8 cellular contexts compared by ENCODE assay signal in genomic region chr18:47050468-47050867, GRCh38. TPM values are rescaled to one million over a fixed set of nuclear protein-coding genes. Genes with fewer than 3 reads are reported as not detected.
DNase-seq lines count a peak whose midpoint lies in the region; ATAC-seq and TF ChIP-seq lines count a peak whose summit lies in the region.

No MANE protein-coding gene starts in this region.

- no peaks in the 10 kb centered on the region for H3K36me3 ChIP-seq in HAP-1 (replicated peaks)
- no peaks in the 10 kb centered on the region for H3K36me3 ChIP-seq in esophagus muscularis mucosa
- H3K36me3 ChIP-seq in trophoblast cell (ENCODE audit: control insufficient read depth in 1 of 2, insufficient read depth in 2 of 2, low read length in 2 of 2) = no peaks in the 10 kb centered on the region

- TF ChIP-seq EP300 in esophagus muscularis mucosa (IDR thresholded peaks at IDR 0.05) = no peak

- in situ Hi-C loops in HAP-1 (cut with MboI; ENCODE audit: low sequenced_read_pairs) = no loop called here

- no peak overlapping the region for H3K18ac ChIP-seq in trophoblast cell (ENCODE audit: low read length)

- no peak for TF ChIP-seq POLR2A in esophagus muscularis mucosa (IDR thresholded peaks at IDR 0.05; ENCODE audit: low read depth)

- TF ChIP-seq CTCF in RWPE1 (conservative IDR thresholded peaks at IDR 0.05; ENCODE audit: low read depth) (peak; percentile 79), esophagus muscularis mucosa (IDR thresholded peaks at IDR 0.05) (peak; percentile 46 to 68 (median 47))

- H2AK5ac ChIP-seq in trophoblast cell (ENCODE audit: low read length) = no peak overlapping the region

- no peak overlapping the region for H3K27ac ChIP-seq in RWPE1
- H3K27ac ChIP-seq in esophagus muscularis mucosa (replicated peaks in 1 of 4) = no peak overlapping the region
- H3K27ac ChIP-seq in trophoblast cell (ENCODE audit: low read depth, low read length) = no peak overlapping the region

- H4K12ac ChIP-seq in trophoblast cell (ENCODE audit: low read depth, low read length) = no peak overlapping the region

- H3K9ac ChIP-seq in trophoblast cell (ENCODE audit: low read length) = no peak overlapping the region

- no peaks in the 10 kb centered on the region for H3K9me3 ChIP-seq in HAP-1
- H3K9me3 ChIP-seq in esophagus muscularis mucosa = no peaks in the 10 kb centered on the region
- no peaks in the 10 kb centered on the region for H3K9me3 ChIP-seq in trophoblast cell (ENCODE audit: insufficient read depth, low read depth, low read length)

- no peaks in the 10 kb centered on the region for H3K27me3 ChIP-seq in HAP-1 (ENCODE audit: low read depth)
- no peaks in the 10 kb centered on the region for H3K27me3 ChIP-seq in esophagus muscularis mucosa
- no peaks in the 10 kb centered on the region for H3K27me3 ChIP-seq in trophoblast cell (ENCODE audit: insufficient read depth, low read length)

- no peaks in the 10 kb centered on the region for H3K79me1 ChIP-seq in trophoblast cell (ENCODE audit: low read length)

- POLR2A ChIA-PET in RWPE1 (lab: Yijun Ruan, JAX; ENCODE audit: low non-redundant PET) = no interaction called here

- no peaks in the 10 kb centered on the region for H3K79me2 ChIP-seq in trophoblast cell (ENCODE audit: control insufficient read depth, insufficient read depth, low read length, poor library complexity)

- no peak overlapping the region for H2BK5ac ChIP-seq in trophoblast cell (ENCODE audit: low read depth, low read length, poor library complexity)

- no peak for ATAC-seq in HG02798 (IDR thresholded peaks at IDR 0.05; ENCODE audit: poor library complexity, unreplicated experiment)
- no peak for ATAC-seq in GM21737 (IDR thresholded peaks at IDR 0.05; ENCODE audit: unreplicated experiment)

- H3K4me1 ChIP-seq in HAP-1 (peaks cover 4% of the 10 kb centered on the region; the same call in 1 of the 2 replicates), esophagus muscularis mucosa (no peaks in the 10 kb centered on the region), trophoblast cell (ENCODE audit: control insufficient read depth in 1 of 2, insufficient read depth in 2 of 2, low read length in 2 of 2) (no peaks in the 10 kb centered on the region)

- 32% methylated on average over 7 of the region's 7 CpGs for WGBS in esophagus muscularis mucosa
- WGBS in trophoblast cell (ENCODE audit: extremely low coverage, insufficient coverage, insufficient read length) = no CpG with 5 or more reads among the region's 7 CpGs

- no peak overlapping the region for H3K4me2 ChIP-seq in trophoblast cell (ENCODE audit: low read length)

- H3K4me3 ChIP-seq in HAP-1 = no peak overlapping the region
- H3K4me3 ChIP-seq in esophagus muscularis mucosa = no peak overlapping the region
- H3K4me3 ChIP-seq in trophoblast cell (ENCODE audit: low read depth, low read length) = no peak overlapping the region

- intact Hi-C loops in esophagus muscularis mucosa (cut with DNase I) = loop anchor here (5.0 kb wide), 1 partner anchor 697 kb away; no protein-coding TSS in a partner anchor

- H4K8ac ChIP-seq in trophoblast cell (ENCODE audit: low read depth, low read length) = no peak overlapping the region

- H3K4ac ChIP-seq in trophoblast cell (ENCODE audit: low read depth, low read length) = no peak overlapping the region

- no peak overlapping the region for H2BK120ac ChIP-seq in trophoblast cell (ENCODE audit: insufficient read depth, low read length, poor library complexity)

- no peak overlapping the region for H3K23ac ChIP-seq in trophoblast cell (ENCODE audit: low read length)

- DNase-seq in DMS 273 (lab: John Stamatoyannopoulos, UW; ENCODE audit: unreplicated experiment) (peak; percentile 54), DMS 273 treated with DMSO at 0.1 percent for 48 hours (lab: John Stamatoyannopoulos, UW) (no peak), HAP-1 (ENCODE audit: low spot score in 2 of 2) (peak; percentile 50 to 57), RWPE1 (ENCODE audit: low spot score) (peak; percentile 11), esophagus muscularis mucosa (ENCODE audit: extremely low spot score) (no peak), trophoblast cell (peak; percentile 4 to 70)

- H2AFZ ChIP-seq in trophoblast cell (ENCODE audit: insufficient read depth, low read length, poor library complexity) = no peak overlapping the region

- H3K14ac ChIP-seq in trophoblast cell (ENCODE audit: low read length) = no peak overlapping the region

- H4K91ac ChIP-seq in trophoblast cell (ENCODE audit: low read depth, low read length) = no peak overlapping the region

- CTCF ChIA-PET in RWPE1 (lab: Yijun Ruan, JAX) = interaction anchor here (0.6 to 0.8 kb wide), 5 partner anchors 152 to 1613 kb away, joined by 3 to 4 read pairs (median 3); no protein-coding TSS in a partner anchor

- no peak overlapping the region for H2BK12ac ChIP-seq in trophoblast cell (ENCODE audit: low read length)

RNA-seq across cellular contexts. Expression of gene ELOA2, which starts 15.0 kb away (rescaled TPM):
- total RNA-seq in esophagus muscularis mucosa = not detected
- polyA plus RNA-seq in trophoblast cell (2013) = not detected in 2 replicates

Comparison
In these comparisons a context has a peak if more than half of its experiments do, and no peak if none do; other contexts are left out.
1. DNase-seq: peak in DMS 273 (single experiment), HAP-1 (2 of 2), RWPE1 (single experiment) and trophoblast cell (2 of 2); none in DMS 273 treated with DMSO at 0.1 percent for 48 hours (single experiment) and esophagus muscularis mucosa (single experiment).